1 cellular context compared by ENCODE assay signal in the genomic region with DNA sequence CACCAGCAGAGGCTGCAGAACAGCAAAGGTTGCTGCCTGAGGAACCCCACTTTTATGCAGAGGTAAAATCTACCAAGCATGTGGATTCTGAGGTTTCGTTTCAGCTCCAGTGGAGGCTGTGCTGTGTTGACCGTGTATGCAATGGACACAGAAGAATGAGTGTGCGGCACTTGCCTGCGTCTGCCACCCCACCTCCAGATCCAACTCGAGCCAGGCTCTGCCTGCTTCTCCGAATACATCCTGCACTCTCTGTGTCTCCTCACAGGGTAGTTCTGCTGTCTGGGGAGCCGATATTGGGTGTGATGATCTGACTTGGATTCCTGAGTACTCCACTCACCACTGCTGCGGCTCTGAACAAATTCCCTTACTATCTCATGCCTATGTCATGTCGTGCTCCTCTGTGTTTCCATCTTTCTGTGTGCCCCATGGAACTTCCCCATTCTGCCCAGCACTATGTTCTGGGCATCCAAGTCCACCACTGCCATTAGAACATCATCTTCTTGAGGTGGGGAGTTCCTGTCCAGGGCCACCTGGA.
TF ChIP-seq lines count a peak whose summit lies in the region.

No MANE protein-coding gene starts in this region.

TF ChIP-seq in IMR-90, 13 proteins besides CTCF, POLR2A, EP300 and RAD21:
- no peak for TF ChIP-seq SMC3 (IDR thresholded peaks at IDR 0.05; ENCODE audit: low read depth, low read length)
- TF ChIP-seq, protein P1, sequence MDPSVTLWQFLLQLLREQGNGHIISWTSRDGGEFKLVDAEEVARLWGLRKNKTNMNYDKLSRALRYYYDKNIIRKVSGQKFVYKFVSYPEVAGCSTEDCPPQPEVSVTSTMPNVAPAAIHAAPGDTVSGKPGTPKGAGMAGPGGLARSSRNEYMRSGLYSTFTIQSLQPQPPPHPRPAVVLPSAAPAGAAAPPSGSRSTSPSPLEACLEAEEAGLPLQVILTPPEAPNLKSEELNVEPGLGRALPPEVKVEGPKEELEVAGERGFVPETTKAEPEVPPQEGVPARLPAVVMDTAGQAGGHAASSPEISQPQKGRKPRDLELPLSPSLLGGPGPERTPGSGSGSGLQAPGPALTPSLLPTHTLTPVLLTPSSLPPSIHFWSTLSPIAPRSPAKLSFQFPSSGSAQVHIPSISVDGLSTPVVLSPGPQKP (IDR thresholded peaks at IDR 0.05; ENCODE audit: borderline replicate concordance, low read depth, low read length), result no peak
- TF ChIP-seq, protein P2, sequence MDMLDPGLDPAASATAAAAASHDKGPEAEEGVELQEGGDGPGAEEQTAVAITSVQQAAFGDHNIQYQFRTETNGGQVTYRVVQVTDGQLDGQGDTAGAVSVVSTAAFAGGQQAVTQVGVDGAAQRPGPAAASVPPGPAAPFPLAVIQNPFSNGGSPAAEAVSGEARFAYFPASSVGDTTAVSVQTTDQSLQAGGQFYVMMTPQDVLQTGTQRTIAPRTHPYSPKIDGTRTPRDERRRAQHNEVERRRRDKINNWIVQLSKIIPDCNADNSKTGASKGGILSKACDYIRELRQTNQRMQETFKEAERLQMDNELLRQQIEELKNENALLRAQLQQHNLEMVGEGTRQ (IDR thresholded peaks at IDR 0.05; ENCODE audit: low read depth, low read length), result no peak
- no peak for TF ChIP-seq RCOR1 (IDR thresholded peaks at IDR 0.05; ENCODE audit: insufficient replicate concordance, low read length)
